21 cellular contexts compared by ENCODE assay signal in the genomic region with DNA sequence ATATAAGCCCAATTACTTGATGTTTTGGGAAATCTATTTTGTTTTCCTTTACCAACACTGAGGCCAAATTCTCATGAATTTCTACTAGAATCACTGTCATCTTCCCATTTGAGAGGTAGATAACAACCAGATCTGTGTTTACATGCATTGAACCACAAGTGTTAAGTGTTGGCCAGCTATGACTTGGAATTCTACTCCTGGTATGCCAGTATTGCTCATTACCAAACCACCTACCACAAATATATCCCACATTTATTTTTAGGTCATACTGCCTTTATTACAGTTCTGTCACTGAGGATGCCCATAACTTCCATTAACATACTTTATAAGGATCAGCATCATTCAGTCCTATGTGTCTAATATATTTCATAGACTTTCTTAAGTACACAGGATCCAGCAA.
DNase-seq lines count a peak whose midpoint lies in the region; ATAC-seq, FAIRE-seq and TF ChIP-seq lines count a peak whose summit lies in the region.
"Had no signal": no experiment of that assay in that cellular context is flagged by ENCODE, and none has a peak within 500 bp of the region (broad histone marks: within the 10 kb centered on the region; RNA-seq: fewer than 3 reads in every experiment).

No MANE protein-coding gene starts in this region.

- no peaks in the 10 kb centered on the region for H3K36me3 ChIP-seq in GM23338 (ENCODE audit: insufficient read depth)
- H3K36me3 ChIP-seq in small intestine (ENCODE audit: control insufficient read depth in 2 of 2, insufficient read depth in 2 of 2, low read length in 2 of 2) = no peaks in the 10 kb centered on the region
- H3K36me3 ChIP-seq: upper lobe of right lung had no signal

- ATAC-seq in GM23338 = no peak
- ATAC-seq in HG03521 (IDR thresholded peaks at IDR 0.05; ENCODE audit: unreplicated experiment) = no peak
- ATAC-seq: CD8-positive, alpha-beta T cell; K562; upper lobe of right lung had no signal

- H3K27me3 Mint-ChIP-seq in GM23338 (ENCODE audit: insufficient read depth, low read depth, poor library complexity) = no peaks in the 10 kb centered on the region
- H3K27me3 Mint-ChIP-seq: activated CD4-positive, alpha-beta T cell treated with anti-CD3 and anti-CD28 coated beads, Interleukin-2, amount 10 ng/mL, durations not matched to agents 7 days and 5 days; progenitor cell of endocrine pancreas had no signal

- H4K20me1 ChIP-seq in GM23338 (replicated peaks; ENCODE audit: insufficient read depth) = no peaks in the 10 kb centered on the region

- no peaks in the 10 kb centered on the region for H3K9me3 ChIP-seq in small intestine (ENCODE audit: control insufficient read depth, low read depth)
- H3K9me3 ChIP-seq: upper lobe of right lung had no signal

- H3K9me2 ChIP-seq in GM23338 (ENCODE audit: insufficient read depth) = no peaks in the 10 kb centered on the region

- no peaks in the 10 kb centered on the region for H3K27me3 ChIP-seq in GM23338 (ENCODE audit: insufficient read depth)
- no peaks in the 10 kb centered on the region for H3K27me3 ChIP-seq in small intestine (ENCODE audit: control insufficient read depth in 2 of 2, insufficient read depth in 2 of 2, low read length in 2 of 2)
- H3K27me3 ChIP-seq: upper lobe of right lung had no signal

- H3K4me3 ChIP-seq in GM23338 (no peak overlapping the region), astrocyte of the spinal cord (ENCODE audit: low read depth, low read length) (no peak overlapping the region), small intestine (ENCODE audit: low read depth in 1 of 2, low read length in 2 of 2) (no peak overlapping the region)
- H3K4me3 ChIP-seq: K562, upper lobe of right lung had no signal

- in situ Hi-C loops in astrocyte of the spinal cord (cut with HindIII; ENCODE audit: low sequenced_read_pairs) = no loop called here

- peaks cover 21% of the 10 kb centered on the region; the same call in 1 of the 2 replicates for H3K4me1 ChIP-seq in GM23338 (ENCODE audit: insufficient read depth)
- H3K4me1 ChIP-seq in small intestine (ENCODE audit: control insufficient read depth in 2 of 2, insufficient read depth in 1 of 2, low read depth in 1 of 2, low read length in 1 of 2) = no peaks in the 10 kb centered on the region
- H3K4me1 ChIP-seq: upper lobe of right lung had no signal

- peak; percentile 50 for DNase-seq in AG08395 (ENCODE audit: low spot score)
- no peak for DNase-seq in GM23338 (ENCODE audit: low spot score)
- peak; percentile 71 for DNase-seq in astrocyte of the spinal cord (ENCODE audit: low read depth, low spot score)
- peak; percentile 69 for DNase-seq in iris pigment epithelial cell (ENCODE audit: low read depth)
- no peak for DNase-seq in small intestine
- DNase-seq in GOT3 (lab: John Stamatoyannopoulos, UW) = no peak
- no peak for DNase-seq in RPMI8226
- DNase-seq: activated CD4-positive, alpha-beta T cell treated with anti-CD3 and anti-CD28 coated beads, Interleukin-2, amount 10 ng/mL, durations not matched to agents 7 days and 5 days; amniotic stem cell; CD8-positive, alpha-beta T cell; DMS79; kidney glomerular epithelial cell; mesendoderm; NCI-H2081; NCI-H510A; stimulated activated CD4-positive, alpha-beta T cell treated with anti-CD3 and anti-CD28 coated beads, Interleukin-4, amount 100 ng/mL, for 4 hours; upper lobe of right lung had no signal

- H3F3A ChIP-seq in GM23338 (replicated peaks; ENCODE audit: low read depth) = no peaks in the 10 kb centered on the region

- no peak for TF ChIP-seq CTCF in GM23338 (conservative IDR thresholded peaks at IDR 0.05; ENCODE audit: low read depth in 2 of 2)
- no peak for TF ChIP-seq CTCF in astrocyte of the spinal cord (IDR thresholded peaks at IDR 0.05; ENCODE audit: low read depth, low read length)

- no peaks in the 10 kb centered on the region for H3K79me2 ChIP-seq in GM23338 (replicated peaks; ENCODE audit: insufficient read depth)

- no peak overlapping the region for H3K4me3 Mint-ChIP-seq in GM23338
- H3K4me3 Mint-ChIP-seq: activated CD4-positive, alpha-beta T cell treated with anti-CD3 and anti-CD28 coated beads, Interleukin-2, amount 10 ng/mL, durations not matched to agents 7 days and 5 days; CD8-positive, alpha-beta T cell had no signal

- H3K27ac ChIP-seq in GM23338 (ENCODE audit: low read depth) (peak overlapping the region; percentile 0; the same call in 1 of the 2 replicates), small intestine (ENCODE audit: low read depth in 1 of 2, low read length in 1 of 2) (no peak overlapping the region)
- H3K27ac ChIP-seq: RWPE1, upper lobe of right lung had no signal

- H2AFZ ChIP-seq in GM23338 = no peak overlapping the region

- H3K27ac Mint-ChIP-seq in GM23338 = no peak overlapping the region
- H3K27ac Mint-ChIP-seq: activated CD4-positive, alpha-beta T cell treated with anti-CD3 and anti-CD28 coated beads, Interleukin-2, amount 10 ng/mL, durations not matched to agents 7 days and 5 days; CD8-positive, alpha-beta T cell had no signal

- H3K36me3 Mint-ChIP-seq in GM23338 (ENCODE audit: low read depth) = no peaks in the 10 kb centered on the region
- H3K36me3 Mint-ChIP-seq: CD8-positive, alpha-beta T cell had no signal

- no peak for FAIRE-seq in small intestine (lab: Jason Lieb, UNC)
- FAIRE-seq: K562 had no signal

- H3K4me1 Mint-ChIP-seq in GM23338 = peaks cover 21% of the 10 kb centered on the region
- H3K4me1 Mint-ChIP-seq: activated CD4-positive, alpha-beta T cell treated with anti-CD3 and anti-CD28 coated beads, Interleukin-2, amount 10 ng/mL, durations not matched to agents 7 days and 5 days had no signal

- H3K9me3 Mint-ChIP-seq in GM23338 = no peaks in the 10 kb centered on the region
- H3K9me3 Mint-ChIP-seq: activated CD4-positive, alpha-beta T cell treated with anti-CD3 and anti-CD28 coated beads, Interleukin-2, amount 10 ng/mL, durations not matched to agents 7 days and 5 days; CD8-positive, alpha-beta T cell had no signal

- peak overlapping the region; percentile 35 for H3K4me2 ChIP-seq in GM23338

TF ChIP-seq in GM23338, 12 proteins besides CTCF, POLR2A, EP300 and RAD21:
- TF ChIP-seq, protein P1, sequence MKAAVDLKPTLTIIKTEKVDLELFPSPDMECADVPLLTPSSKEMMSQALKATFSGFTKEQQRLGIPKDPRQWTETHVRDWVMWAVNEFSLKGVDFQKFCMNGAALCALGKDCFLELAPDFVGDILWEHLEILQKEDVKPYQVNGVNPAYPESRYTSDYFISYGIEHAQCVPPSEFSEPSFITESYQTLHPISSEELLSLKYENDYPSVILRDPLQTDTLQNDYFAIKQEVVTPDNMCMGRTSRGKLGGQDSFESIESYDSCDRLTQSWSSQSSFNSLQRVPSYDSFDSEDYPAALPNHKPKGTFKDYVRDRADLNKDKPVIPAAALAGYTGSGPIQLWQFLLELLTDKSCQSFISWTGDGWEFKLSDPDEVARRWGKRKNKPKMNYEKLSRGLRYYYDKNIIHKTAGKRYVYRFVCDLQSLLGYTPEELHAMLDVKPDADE (IDR thresholded peaks at IDR 0.05) = no peak
- TF ChIP-seq STAT1 (IDR thresholded peaks at IDR 0.05; ENCODE audit: unreplicated experiment) (no peak), JUNB (IDR thresholded peaks at IDR 0.05; ENCODE audit: unreplicated experiment) (no peak)

Comparison
In these comparisons a context has a peak if more than half of its experiments do, and no peak if none do; other contexts are left out.
1. DNase-seq: peak in AG08395 (single experiment), astrocyte of the spinal cord (single experiment) and iris pigment epithelial cell (single experiment); none in GM23338 (single experiment), small intestine (single experiment), GOT3 (single experiment) and RPMI8226 (single experiment).